In genomic region chrX:363621-364375, GRCh38 we compare ENCODE assay signal across 27 cellular contexts.
"Had no signal": no experiment of that assay in that cellular context is flagged by ENCODE, and none has a peak within 500 bp of the region (broad histone marks: within the 10 kb centered on the region; RNA-seq: fewer than 3 reads in every experiment).

No MANE protein-coding gene starts in this region.

- DNase-seq: activated CD4-positive, alpha-beta memory T cell treated with anti-CD3 and anti-CD28 coated beads for 36 hours; activated CD4-positive, alpha-beta T cell treated with anti-CD3 and anti-CD28 coated beads, Interleukin-2, amount 10 ng/mL, durations not matched to agents 7 days and 5 days; activated CD4-positive, CD25-positive, alpha-beta regulatory T cell; activated CD8-positive, alpha-beta memory T cell treated with anti-CD3 and anti-CD28 coated beads for 24 hours; activated gamma-delta T cell; activated naive CD4-positive, alpha-beta T cell treated with anti-CD3 and anti-CD28 coated beads for 36 hours; activated naive CD8-positive, alpha-beta T cell treated with anti-CD3 and anti-CD28 coated beads for 36 hours; activated T-cell treated with anti-CD3 and anti-CD28 coated beads, Interleukin-2, amount 50 U/mL, for 4 hours; brain microvascular endothelial cell; MG63; MV-4-11; NCI-H1092 treated with DMSO at 0.1 percent for 48 hours; NCI-H1417 treated with DMSO at 0.1 percent for 48 hours; NCI-H1694; NCI-H2029; NCI-H2107; NCI-H2171 treated with DMSO at 0.1 percent for 48 hours; NCI-H226; NCI-H526; NK-92 treated with Interleukin-12 subunit alpha and Interleukin-12 subunit beta, amount 100 ng/mL, for 24 hours; Peyer's patch; T-cell; T-helper 2 cell; T1000 had no signal

- H3K4me3 ChIP-seq: cardiac muscle cell, MG63, Peyer's patch, SK-N-MC had no signal

- H3K36me3 ChIP-seq: brain microvascular endothelial cell had no signal

- H3K4me1 ChIP-seq: Peyer's patch had no signal

- H3K27ac ChIP-seq: brain microvascular endothelial cell, cardiac muscle cell, Peyer's patch, SK-N-MC, VCaP had no signal

- ATAC-seq: activated T-cell treated with anti-CD3 and anti-CD28 coated beads, Interleukin-2, amount 50 U/mL, for 4 hours; T-cell had no signal

- H3K27me3 ChIP-seq: brain microvascular endothelial cell, cardiac muscle cell, MG63, Peyer's patch had no signal
